In the genomic region with DNA sequence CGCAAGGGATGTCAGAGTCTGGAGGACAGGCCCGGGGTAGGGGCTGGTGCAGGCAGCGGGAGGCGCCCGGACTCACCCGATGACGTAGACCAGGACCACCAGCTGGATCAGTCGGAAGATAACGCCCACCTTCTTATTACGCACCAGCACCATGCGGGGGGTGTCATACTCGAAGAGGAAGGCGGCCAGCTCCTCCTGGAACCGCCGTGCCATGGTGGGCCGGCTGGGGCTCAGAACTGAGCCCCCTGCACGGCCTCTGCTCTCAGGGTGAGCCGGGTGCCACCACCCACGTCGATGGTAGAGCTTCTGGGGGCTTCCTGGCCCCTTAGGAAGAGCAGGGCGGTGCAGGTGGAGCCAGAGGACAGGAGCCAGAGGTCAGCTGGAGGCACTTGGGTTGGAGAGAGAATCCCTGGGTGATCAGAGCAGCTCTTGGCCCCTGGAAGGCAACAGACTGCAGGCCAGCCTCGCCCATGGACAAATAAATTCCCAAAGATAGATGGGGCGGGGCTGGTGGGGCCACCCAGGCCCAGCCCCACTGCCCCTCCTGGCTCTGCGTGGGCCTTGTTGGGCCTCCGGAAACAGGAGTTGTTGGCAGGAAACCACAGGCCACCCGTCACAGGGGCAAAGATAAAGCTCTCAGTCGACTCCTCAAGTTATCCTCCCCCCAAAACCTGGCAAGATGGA, we compare ENCODE assay signal across 1 cellular context.
TF ChIP-seq lines count a peak whose summit lies in the region.

A gene (minus strand): TSS at position 453 of the 684 bp plus-strand sequence. CDS start 240 bp downstream, at position 213.

TF ChIP-seq in SK-N-SH, 30 proteins besides CTCF, POLR2A, EP300 and RAD21 (continued from another document):
- TF ChIP-seq, protein P1, sequence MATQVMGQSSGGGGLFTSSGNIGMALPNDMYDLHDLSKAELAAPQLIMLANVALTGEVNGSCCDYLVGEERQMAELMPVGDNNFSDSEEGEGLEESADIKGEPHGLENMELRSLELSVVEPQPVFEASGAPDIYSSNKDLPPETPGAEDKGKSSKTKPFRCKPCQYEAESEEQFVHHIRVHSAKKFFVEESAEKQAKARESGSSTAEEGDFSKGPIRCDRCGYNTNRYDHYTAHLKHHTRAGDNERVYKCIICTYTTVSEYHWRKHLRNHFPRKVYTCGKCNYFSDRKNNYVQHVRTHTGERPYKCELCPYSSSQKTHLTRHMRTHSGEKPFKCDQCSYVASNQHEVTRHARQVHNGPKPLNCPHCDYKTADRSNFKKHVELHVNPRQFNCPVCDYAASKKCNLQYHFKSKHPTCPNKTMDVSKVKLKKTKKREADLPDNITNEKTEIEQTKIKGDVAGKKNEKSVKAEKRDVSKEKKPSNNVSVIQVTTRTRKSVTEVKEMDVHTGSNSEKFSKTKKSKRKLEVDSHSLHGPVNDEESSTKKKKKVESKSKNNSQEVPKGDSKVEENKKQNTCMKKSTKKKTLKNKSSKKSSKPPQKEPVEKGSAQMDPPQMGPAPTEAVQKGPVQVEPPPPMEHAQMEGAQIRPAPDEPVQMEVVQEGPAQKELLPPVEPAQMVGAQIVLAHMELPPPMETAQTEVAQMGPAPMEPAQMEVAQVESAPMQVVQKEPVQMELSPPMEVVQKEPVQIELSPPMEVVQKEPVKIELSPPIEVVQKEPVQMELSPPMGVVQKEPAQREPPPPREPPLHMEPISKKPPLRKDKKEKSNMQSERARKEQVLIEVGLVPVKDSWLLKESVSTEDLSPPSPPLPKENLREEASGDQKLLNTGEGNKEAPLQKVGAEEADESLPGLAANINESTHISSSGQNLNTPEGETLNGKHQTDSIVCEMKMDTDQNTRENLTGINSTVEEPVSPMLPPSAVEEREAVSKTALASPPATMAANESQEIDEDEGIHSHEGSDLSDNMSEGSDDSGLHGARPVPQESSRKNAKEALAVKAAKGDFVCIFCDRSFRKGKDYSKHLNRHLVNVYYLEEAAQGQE (IDR thresholded peaks at IDR 0.05; ENCODE audit: low read depth, low read length): no peak
- TF ChIP-seq SMC3 (IDR thresholded peaks at IDR 0.05; ENCODE audit: low read depth, low read length) (no peak), MEF2A (IDR thresholded peaks at IDR 0.05; ENCODE audit: borderline replicate concordance, low read depth) (no peak)
- TF ChIP-seq, protein P2, sequence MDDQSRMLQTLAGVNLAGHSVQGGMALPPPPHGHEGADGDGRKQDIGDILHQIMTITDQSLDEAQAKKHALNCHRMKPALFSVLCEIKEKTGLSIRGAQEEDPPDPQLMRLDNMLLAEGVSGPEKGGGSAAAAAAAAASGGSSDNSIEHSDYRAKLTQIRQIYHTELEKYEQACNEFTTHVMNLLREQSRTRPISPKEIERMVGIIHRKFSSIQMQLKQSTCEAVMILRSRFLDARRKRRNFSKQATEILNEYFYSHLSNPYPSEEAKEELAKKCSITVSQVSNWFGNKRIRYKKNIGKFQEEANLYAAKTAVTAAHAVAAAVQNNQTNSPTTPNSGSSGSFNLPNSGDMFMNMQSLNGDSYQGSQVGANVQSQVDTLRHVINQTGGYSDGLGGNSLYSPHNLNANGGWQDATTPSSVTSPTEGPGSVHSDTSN (IDR thresholded peaks at IDR 0.05): no peak
- TF ChIP-seq, protein P3, sequence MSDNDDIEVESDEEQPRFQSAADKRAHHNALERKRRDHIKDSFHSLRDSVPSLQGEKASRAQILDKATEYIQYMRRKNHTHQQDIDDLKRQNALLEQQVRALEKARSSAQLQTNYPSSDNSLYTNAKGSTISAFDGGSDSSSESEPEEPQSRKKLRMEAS (IDR thresholded peaks at IDR 0.05; ENCODE audit: low read depth): no peak
